Comparison of ENCODE assay signal across 15 cellular contexts in genomic region chr15:70491641-70492040, GRCh38.
A peak's percentile ranks its signal among the peaks of the same experiment; 100 is the strongest.
DNase-seq lines count a peak whose midpoint lies in the region; ATAC-seq and TF ChIP-seq lines count a peak whose summit lies in the region.
"Had no signal": no experiment of that assay in that cellular context is flagged by ENCODE, and none has a peak within 500 bp of the region (broad histone marks: within the 10 kb centered on the region; RNA-seq: fewer than 3 reads in every experiment).

No MANE protein-coding gene starts in this region.

- H3K27ac Mint-ChIP-seq in T-helper 2 cell treated with Interferon-gamma antibody and Interleukin-4, amounts not matched to agents 5 μg/mL and 100 μg/mL, for 36 hours, result peak overlapping the region; percentile 90
- H3K27ac Mint-ChIP-seq in activated T-helper 17 cell treated with anti-CD3 and anti-CD28 coated beads, Interleukin-2, amount 50 U/mL, for 72 hours, result peak overlapping the region; percentile 96
- H3K27ac Mint-ChIP-seq: GM23338 had no signal

- H3K36me3 ChIP-seq in KMS-11 (ENCODE audit: insufficient read depth) (no peaks in the 10 kb centered on the region), osteoblast (ENCODE audit: insufficient read depth, low read length) (no peaks in the 10 kb centered on the region)
- H3K36me3 ChIP-seq: heart left ventricle, left lung, tibial nerve had no signal

- H3K4me1 ChIP-seq in KMS-11 (ENCODE audit: low read depth, poor library complexity, severe bottlenecking) (peaks cover 95% of the 10 kb centered on the region), osteoblast (ENCODE audit: insufficient read depth, low read length) (peaks cover 76% of the 10 kb centered on the region)

- H3K4me1 Mint-ChIP-seq in T-helper 2 cell treated with Interferon-gamma antibody and Interleukin-4, amounts not matched to agents 5 μg/mL and 100 μg/mL, for 36 hours (ENCODE audit: low read depth), result peaks cover 78% of the 10 kb centered on the region
- H3K4me1 Mint-ChIP-seq in activated T-helper 17 cell treated with anti-CD3 and anti-CD28 coated beads, Interleukin-2, amount 50 U/mL, for 72 hours, result peaks cover 54% of the 10 kb centered on the region

- no peak for ATAC-seq in activated T-helper 17 cell treated with anti-CD3 and anti-CD28 coated beads, Interleukin-2, amount 50 U/mL, for 72 hours (replicated peaks)
- ATAC-seq: GM23338, Right ventricle myocardium inferior had no signal

- no peaks in the 10 kb centered on the region for H3K9me3 ChIP-seq in osteoblast (ENCODE audit: low read depth, low read length)
- H3K9me3 ChIP-seq: heart left ventricle, left lung, tibial nerve had no signal

- TF ChIP-seq CTCF in KMS-11 (conservative IDR thresholded peaks at IDR 0.05; ENCODE audit: low read depth, low read length), result no peak
- TF ChIP-seq CTCF in osteoblast (IDR thresholded peaks at IDR 0.05; ENCODE audit: extremely low read depth, low read depth, low read length), result no peak

- H3K9me3 Mint-ChIP-seq in T-helper 2 cell treated with Interferon-gamma antibody and Interleukin-4, amounts not matched to agents 5 μg/mL and 100 μg/mL, for 36 hours, result no peaks in the 10 kb centered on the region
- no peaks in the 10 kb centered on the region for H3K9me3 Mint-ChIP-seq in activated T-helper 17 cell treated with anti-CD3 and anti-CD28 coated beads, Interleukin-2, amount 50 U/mL, for 72 hours
- H3K9me3 Mint-ChIP-seq: GM23338 had no signal

- H3K4me3 ChIP-seq in KMS-11 (IDR thresholded peaks at IDR 0.05; ENCODE audit: insufficient read depth, low read depth, low read length) (no peak overlapping the region), osteoblast (ENCODE audit: insufficient read depth, low read length) (no peak overlapping the region)
- H3K4me3 ChIP-seq: GM23338, left lung, tibial nerve had no signal

- no peaks in the 10 kb centered on the region for H3K79me2 ChIP-seq in KMS-11 (ENCODE audit: insufficient read depth, low read depth)
- no peaks in the 10 kb centered on the region for H3K79me2 ChIP-seq in osteoblast (ENCODE audit: insufficient read depth, low read length)

- H3K4me2 ChIP-seq in KMS-11, result peak overlapping the region; percentile 96
- H3K4me2 ChIP-seq in osteoblast (ENCODE audit: insufficient read depth, low read length), result no peak overlapping the region
- H3K4me2 ChIP-seq: GM23338 had no signal

- H3K27me3 Mint-ChIP-seq in T-helper 2 cell treated with Interferon-gamma antibody and Interleukin-4, amounts not matched to agents 5 μg/mL and 100 μg/mL, for 36 hours (ENCODE audit: low read depth), result peaks cover 46% of the 10 kb centered on the region
- H3K27me3 Mint-ChIP-seq in activated T-helper 17 cell treated with anti-CD3 and anti-CD28 coated beads, Interleukin-2, amount 50 U/mL, for 72 hours, result peaks cover 13% of the 10 kb centered on the region

- no peaks in the 10 kb centered on the region for H3K36me3 Mint-ChIP-seq in T-helper 2 cell treated with Interferon-gamma antibody and Interleukin-4, amounts not matched to agents 5 μg/mL and 100 μg/mL, for 36 hours (ENCODE audit: low read depth)
- H3K36me3 Mint-ChIP-seq in activated T-helper 17 cell treated with anti-CD3 and anti-CD28 coated beads, Interleukin-2, amount 50 U/mL, for 72 hours (ENCODE audit: low read depth), result peaks cover 12% of the 10 kb centered on the region

- peak overlapping the region; percentile 82 for H3K4me3 Mint-ChIP-seq in T-helper 2 cell treated with Interferon-gamma antibody and Interleukin-4, amounts not matched to agents 5 μg/mL and 100 μg/mL, for 36 hours
- peak overlapping the region; percentile 74 for H3K4me3 Mint-ChIP-seq in activated T-helper 17 cell treated with anti-CD3 and anti-CD28 coated beads, Interleukin-2, amount 50 U/mL, for 72 hours
- H3K4me3 Mint-ChIP-seq: GM23338 had no signal

- peak overlapping the region; percentile 72; the same call in 1 of the 2 replicates for H3K9ac ChIP-seq in KMS-11

- no peak for DNase-seq in T-helper 2 cell treated with Interferon-gamma antibody and Interleukin-4, amounts not matched to agents 5 μg/mL and 100 μg/mL, for 36 hours (ENCODE audit: low spot score)
- DNase-seq in T-helper 2 cell (no peak), osteoblast (ENCODE audit: insufficient read length, low spot score, missing footprints) (no peak), NCI-H2171 treated with DMSO at 0.1 percent for 48 hours (lab: John Stamatoyannopoulos, UW) (no peak), C1 segment of cervical spinal cord (lab: John Stamatoyannopoulos, UW) (no peak), DMS153 treated with DMSO at 0.1 percent for 48 hours (lab: John Stamatoyannopoulos, UW; ENCODE audit: unreplicated experiment) (no peak)
- DNase-seq: NCI-H146, NCI-H524 had no signal

- H2AFZ ChIP-seq in KMS-11 (ENCODE audit: low read depth) (peak overlapping the region; percentile 32; the same call in 1 of the 2 replicates), osteoblast (ENCODE audit: low read length) (no peak overlapping the region)
- H2AFZ ChIP-seq: GM23338 had no signal

- peak overlapping the region; percentile 98 for H3K27ac ChIP-seq in KMS-11
- peak overlapping the region; percentile 91 for H3K27ac ChIP-seq in osteoblast (ENCODE audit: low read depth, low read length)

- H4K20me1 ChIP-seq in KMS-11 (ENCODE audit: insufficient read depth), result no peaks in the 10 kb centered on the region
- no peaks in the 10 kb centered on the region for H4K20me1 ChIP-seq in osteoblast (ENCODE audit: insufficient read depth, low read length)

- H3K27me3 ChIP-seq in KMS-11 (ENCODE audit: insufficient read depth, low read depth) (no peaks in the 10 kb centered on the region), osteoblast (ENCODE audit: insufficient read depth, low read length) (no peaks in the 10 kb centered on the region)
- H3K27me3 ChIP-seq: left lung, tibial nerve had no signal
